ENCODE assay signal across 1 cellular context in genomic region chr7:44846816-44847508, GRCh38.
TF ChIP-seq lines count a peak whose summit lies in the region.

No MANE protein-coding gene starts in this region.

TF ChIP-seq in A549, 52 proteins besides CTCF, POLR2A, EP300 and RAD21 (continued from another document):
- no peak for TF ChIP-seq REST (IDR thresholded peaks at IDR 0.05)
- no peak for TF ChIP-seq GATA3 (IDR thresholded peaks at IDR 0.05; ENCODE audit: borderline replicate concordance)
- no peak for TF ChIP-seq RARB (CRISPR knock-in tag; IDR thresholded peaks at IDR 0.05)
- no peak for TF ChIP-seq ZSCAN20 (CRISPR knock-in tag; IDR thresholded peaks at IDR 0.05)
- no peak for TF ChIP-seq KDM5A (IDR thresholded peaks at IDR 0.05)
- TF ChIP-seq MYC (IDR thresholded peaks at IDR 0.05; ENCODE audit: borderline replicate concordance, low read length) = no peak
- no peak for TF ChIP-seq FOSB (CRISPR knock-in tag; IDR thresholded peaks at IDR 0.05)
- no peak for TF ChIP-seq TFCP2L1 (CRISPR knock-in tag; IDR thresholded peaks at IDR 0.05)
- TF ChIP-seq TP53 (CRISPR knock-in tag; IDR thresholded peaks at IDR 0.05) = no peak
- no peak for TF ChIP-seq SREBF2 (IDR thresholded peaks at IDR 0.05)
- TF ChIP-seq, protein P1, sequence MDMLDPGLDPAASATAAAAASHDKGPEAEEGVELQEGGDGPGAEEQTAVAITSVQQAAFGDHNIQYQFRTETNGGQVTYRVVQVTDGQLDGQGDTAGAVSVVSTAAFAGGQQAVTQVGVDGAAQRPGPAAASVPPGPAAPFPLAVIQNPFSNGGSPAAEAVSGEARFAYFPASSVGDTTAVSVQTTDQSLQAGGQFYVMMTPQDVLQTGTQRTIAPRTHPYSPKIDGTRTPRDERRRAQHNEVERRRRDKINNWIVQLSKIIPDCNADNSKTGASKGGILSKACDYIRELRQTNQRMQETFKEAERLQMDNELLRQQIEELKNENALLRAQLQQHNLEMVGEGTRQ (IDR thresholded peaks at IDR 0.05) = no peak
- TF ChIP-seq JUNB (IDR thresholded peaks at IDR 0.05) = no peak
- no peak for TF ChIP-seq FOSL2 (IDR thresholded peaks at IDR 0.05)
- no peak for TF ChIP-seq FOSL2 (CRISPR knock-in tag; IDR thresholded peaks at IDR 0.05)
